In the genomic region with DNA sequence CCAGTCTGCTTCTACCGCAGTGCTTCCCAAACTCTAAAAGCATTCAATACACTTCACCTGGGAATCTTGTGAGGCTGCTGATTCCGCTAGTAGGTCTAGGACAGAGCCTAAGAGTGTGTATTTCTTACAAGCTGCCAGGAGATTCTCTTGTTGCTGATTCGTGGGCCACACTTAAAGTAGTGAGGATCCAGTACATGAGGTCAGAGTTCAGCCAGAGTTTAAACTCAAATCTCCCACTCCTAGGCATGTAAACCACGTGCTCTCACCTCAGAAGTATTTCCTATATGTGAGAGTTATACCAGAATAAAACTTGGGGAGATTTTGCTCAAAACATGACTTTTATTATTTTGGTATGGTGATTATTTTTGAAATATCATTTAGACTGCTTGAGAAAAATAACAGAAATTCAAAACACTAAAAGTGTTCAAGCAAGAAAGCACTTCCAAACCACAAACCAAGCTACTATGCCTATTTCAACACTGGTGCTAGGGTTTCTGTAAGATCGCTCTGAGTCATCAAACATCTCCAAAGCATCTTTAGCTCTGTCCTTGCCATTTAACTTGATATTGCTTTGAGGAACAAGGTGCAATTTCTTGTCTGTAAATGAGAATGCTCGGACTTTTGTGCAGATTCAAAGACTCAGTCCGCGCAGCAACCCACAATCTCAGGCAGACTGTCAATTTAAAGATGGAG, we compare ENCODE assay signal across 13 cellular contexts. TPM values are rescaled to one million over a fixed set of nuclear protein-coding genes. Genes with fewer than 3 reads are reported as not detected.
A peak's percentile ranks its signal among the peaks of the same experiment; 100 is the strongest.
DNase-seq lines count a peak whose midpoint lies in the region; ATAC-seq, FAIRE-seq and TF ChIP-seq lines count a peak whose summit lies in the region.
"Had no signal": no experiment of that assay in that cellular context is flagged by ENCODE, and none has a peak within 500 bp of the region (broad histone marks: within the 10 kb centered on the region; RNA-seq: fewer than 3 reads in every experiment).

No MANE protein-coding gene starts in this region.

- TF ChIP-seq CTCF in AG10803 (conservative IDR thresholded peaks at IDR 0.05; ENCODE audit: low read length) (no peak), KMS-11 (conservative IDR thresholded peaks at IDR 0.05; ENCODE audit: low read depth, low read length) (no peak), astrocyte of the spinal cord (IDR thresholded peaks at IDR 0.05; ENCODE audit: low read depth, low read length) (no peak), WTC11 (IDR thresholded peaks at IDR 0.05) (no peak), HepG2 (CRISPR knock-in tag; IDR thresholded peaks at IDR 0.05) (no peak), GM13976 (IDR thresholded peaks at IDR 0.05; ENCODE audit: borderline replicate concordance, control extremely low read depth, extremely low read depth, insufficient read depth, missing control alignments) (no peak)

- H3K27me3 ChIP-seq in KMS-11 (ENCODE audit: insufficient read depth, low read depth) (no peaks in the 10 kb centered on the region), mesenchymal stem cell (ENCODE audit: control insufficient read depth in 1 of 2, insufficient read depth in 1 of 2, low read length in 2 of 2) (peaks cover 0 to 5% of the 10 kb centered on the region in 2 experiments), HepG2 (ENCODE audit: control insufficient read depth in 1 of 2, insufficient read depth in 2 of 2, low read length in 2 of 2) (no peaks in the 10 kb centered on the region)

- H3K4ac ChIP-seq in mesenchymal stem cell (ENCODE audit: low read depth in 1 of 2, low read length in 2 of 2) = no peak overlapping the region

- H3K9ac ChIP-seq in KMS-11 = no peak overlapping the region
- H3K9ac ChIP-seq in mesenchymal stem cell (ENCODE audit: low read length) = peak overlapping the region; percentile 59
- no peak overlapping the region for H3K9ac ChIP-seq in HepG2 (ENCODE audit: insufficient read depth, low read depth, low read length)

- ATAC-seq in WTC11 (no peak), HepG2 (no peak)
- ATAC-seq: CD8-positive, alpha-beta T cell had no signal

- no peak overlapping the region for H4K91ac ChIP-seq in mesenchymal stem cell (ENCODE audit: low read length)

- no peaks in the 10 kb centered on the region; the same call in 1 of the 2 replicates for H3K27me3 Mint-ChIP-seq in WTC11 (ENCODE audit: low read depth)

- no peak overlapping the region for H2BK12ac ChIP-seq in mesenchymal stem cell (ENCODE audit: low read length in 2 of 2)

- H3K23ac ChIP-seq in mesenchymal stem cell (ENCODE audit: low read length in 2 of 2) = no peak overlapping the region

- WGBS in mesenchymal stem cell = 71% methylated on average over 5 of the region's 8 CpGs
- 41% methylated on average over 7 of the region's 8 CpGs for WGBS in HepG2 (ENCODE audit: low lambda C conversion rate)

- H4K20me1 ChIP-seq in KMS-11 (ENCODE audit: insufficient read depth) (no peaks in the 10 kb centered on the region), HepG2 (ENCODE audit: insufficient read depth, low read length) (no peaks in the 10 kb centered on the region)

- H3K4me3 ChIP-seq in AG10803 (ENCODE audit: low read length) (no peak overlapping the region), KMS-11 (IDR thresholded peaks at IDR 0.05; ENCODE audit: insufficient read depth, low read depth, low read length) (no peak overlapping the region), astrocyte of the spinal cord (ENCODE audit: low read depth, low read length) (no peak overlapping the region), mesenchymal stem cell (ENCODE audit: insufficient read depth in 1 of 2, low read depth in 1 of 2, low read length in 2 of 2) (peak overlapping the region in 1 of 2 experiments; percentile 43), HepG2 (replicated peaks in 1 of 3; ENCODE audit: insufficient read depth in 1 of 3, low read depth in 2 of 3, low read length in 3 of 3) (no peak overlapping the region)

- no peak for TF ChIP-seq POLR2A in HepG2 (IDR thresholded peaks at IDR 0.05; ENCODE audit: insufficient read depth in 1 of 2, low read depth in 2 of 2, low read length in 2 of 2)

- H2AK5ac ChIP-seq in mesenchymal stem cell (ENCODE audit: low read length, severe bottlenecking) = no peak overlapping the region

- H2BK120ac ChIP-seq in mesenchymal stem cell (ENCODE audit: low read depth, low read length) = no peak overlapping the region

- H3K4me1 Mint-ChIP-seq in WTC11 = no peaks in the 10 kb centered on the region

- no peak overlapping the region for H4K8ac ChIP-seq in mesenchymal stem cell (ENCODE audit: low read length)

- intact Hi-C loops in HepG2 (cut with micrococcal nuclease; ENCODE audit: unreplicated experiment) = no loop called here

- H3K79me1 ChIP-seq in mesenchymal stem cell (replicated peaks; ENCODE audit: low read length, poor library complexity, severe bottlenecking) = no peaks in the 10 kb centered on the region

- H2AFZ ChIP-seq in KMS-11 (ENCODE audit: low read depth) = 0 out of 2 replicates have a peak overlapping the region, but pooled peaks have one; percentile 3
- H2AFZ ChIP-seq in mesenchymal stem cell (ENCODE audit: low read depth, low read length) = no peak overlapping the region
- H2AFZ ChIP-seq in HepG2 (ENCODE audit: low read length) = no peak overlapping the region

- H3K4me3 Mint-ChIP-seq in WTC11 = no peak overlapping the region
- H3K4me3 Mint-ChIP-seq: CD8-positive, alpha-beta T cell had no signal

- H3K79me2 ChIP-seq in KMS-11 (ENCODE audit: insufficient read depth, low read depth) = no peaks in the 10 kb centered on the region
- no peaks in the 10 kb centered on the region for H3K79me2 ChIP-seq in HepG2 (ENCODE audit: insufficient read depth, low read length)

- H3K9me3 ChIP-seq in mesenchymal stem cell (ENCODE audit: control insufficient read depth, low read length) (no peaks in the 10 kb centered on the region), HepG2 (ENCODE audit: low read length) (no peaks in the 10 kb centered on the region)

- H2BK15ac ChIP-seq in mesenchymal stem cell (ENCODE audit: low read depth, poor library complexity, severe bottlenecking) = no peak overlapping the region

- no peak for TF ChIP-seq RAD21 in HepG2 (CRISPR knock-in tag; IDR thresholded peaks at IDR 0.05)

- POLR2A ChIA-PET in WTC11 (lab: Charles Lee) (no interaction called here), HepG2 (lab: Yijun Ruan, JAX) (no interaction called here)

- no peak overlapping the region for H3K27ac Mint-ChIP-seq in WTC11
- H3K27ac Mint-ChIP-seq: CD8-positive, alpha-beta T cell had no signal

- H3K4me2 ChIP-seq in KMS-11 (peak overlapping the region; percentile 9; the same call in 1 of the 2 replicates), mesenchymal stem cell (ENCODE audit: low read length, poor library complexity, severe bottlenecking) (no peak overlapping the region), HepG2 (ENCODE audit: low read depth, low read length) (no peak overlapping the region)

- FAIRE-seq in HepG2 (lab: Jason Lieb, UNC) = no peak

- H2BK5ac ChIP-seq in mesenchymal stem cell (ENCODE audit: low read depth, low read length, poor library complexity, severe bottlenecking) = no peak overlapping the region

- DNase-seq in AG10803 (ENCODE audit: low read depth) (peak; percentile 91), astrocyte of the spinal cord (ENCODE audit: low read depth, low spot score) (peak; percentile 84), mesenchymal stem cell (peak; percentile 82), WTC11 (ENCODE audit: low spot score) (no peak), NCI-H774 (lab: John Stamatoyannopoulos, UW) (no peak), HepG2 (ENCODE audit: low spot score) (no peak), GM13976 (ENCODE audit: low spot score) (no peak)
- DNase-seq: CD8-positive, alpha-beta T cell; KBM-7; stimulated activated CD4-positive, alpha-beta T cell treated with anti-CD3 and anti-CD28 coated beads, Interleukin-15, amount 100 ng/mL, for 24 hours; stimulated activated naive CD4-positive, alpha-beta T cell; T1000 had no signal

- H3K27ac ChIP-seq in KMS-11 (no peak overlapping the region), mesenchymal stem cell (ENCODE audit: low read length, poor library complexity, severe bottlenecking) (no peak overlapping the region), HepG2 (ENCODE audit: extremely low read length, insufficient read depth, low read length) (no peak overlapping the region)

- TF ChIP-seq EP300 in HepG2 (IDR thresholded peaks at IDR 0.05; ENCODE audit: low read depth in 2 of 2, low read length in 2 of 2) (no peak), HepG2 (CRISPR knock-in tag; IDR thresholded peaks at IDR 0.05; ENCODE audit: borderline replicate concordance) (no peak)

- H3K36me3 Mint-ChIP-seq in WTC11 = no peaks in the 10 kb centered on the region
- H3K36me3 Mint-ChIP-seq: CD8-positive, alpha-beta T cell had no signal

- peaks cover 7% of the 10 kb centered on the region; the same call in 1 of the 2 replicates for H3K9me3 Mint-ChIP-seq in WTC11
- H3K9me3 Mint-ChIP-seq: CD8-positive, alpha-beta T cell had no signal

- H3K4me1 ChIP-seq in KMS-11 (ENCODE audit: low read depth, poor library complexity, severe bottlenecking) (peaks cover 17% of the 10 kb centered on the region), mesenchymal stem cell (ENCODE audit: control insufficient read depth, insufficient read depth, low read depth, low read length) (peaks cover 4% of the 10 kb centered on the region), HepG2 (ENCODE audit: insufficient read depth, low read length) (no peaks in the 10 kb centered on the region)

- peak overlapping the region in 1 of 2 experiments; percentile 44 for H3K18ac ChIP-seq in mesenchymal stem cell (ENCODE audit: low read depth in 1 of 2, low read length in 2 of 2)

- in situ Hi-C loops in astrocyte of the spinal cord (cut with HindIII; ENCODE audit: low sequenced_read_pairs) (no loop called here), HepG2 (cut with HindIII; ENCODE audit: extremely low pct_ligation_motif_present, low pct_unique_long_range_greater_than_20kb) (no loop called here), GM13976 (cut with MboI; ENCODE audit: low sequenced_read_pairs, unreplicated experiment) (no loop called here)

- CTCF ChIA-PET in WTC11 (lab: Charles Lee) (no interaction called here), HepG2 (lab: Yijun Ruan, JAX; ENCODE audit: low intra/inter-chr PET ratio, low total read pairs) (no interaction called here)

- H3K36me3 ChIP-seq in KMS-11 (ENCODE audit: insufficient read depth) (no peaks in the 10 kb centered on the region), mesenchymal stem cell (ENCODE audit: control insufficient read depth in 1 of 2, insufficient read depth in 2 of 2, low read depth in 1 of 2, low read length in 2 of 2) (no peaks in the 10 kb centered on the region), HepG2 (replicated peaks in 1 of 2; ENCODE audit: control insufficient read depth in 1 of 2, insufficient read depth in 2 of 2, low read length in 2 of 2) (no peaks in the 10 kb centered on the region)

- no peak overlapping the region for H3K14ac ChIP-seq in mesenchymal stem cell (ENCODE audit: low read length in 2 of 2)

- BruUV-seq in HepG2 (replicated peaks; lab: Mats Ljungman, UMichigan) = no TSS peak

RNA-seq across cellular contexts. Expression of a gene that starts 59.7 kb away (rescaled TPM):
- polyA plus RNA-seq in mesenchymal stem cell (2013, experiment 1 of 2) = 0.87 TPM
- polyA plus RNA-seq in mesenchymal stem cell (2013, experiment 2 of 2) = 0.90 TPM
- total RNA-seq in WTC11 (2021) = 0.13 to 0.25 TPM in 2 of 3 replicates, not detected in the other
- total RNA-seq in HepG2 (2016; rRNA removed; fragmentation: Illumina TruSeq; extraction: Trizol) = 0.08 and 0.64 TPM in 2 replicates
- total RNA-seq in HepG2 (2016; cell fraction: cytosol; rRNA removed; fragmentation: Illumina TruSeq; extraction: Trizol; ENCODE audit: low read depth) = not detected in 2 replicates
- total RNA-seq in HepG2 (2016; cell fraction: insoluble cytoplasmic fraction; rRNA removed; fragmentation: Illumina TruSeq; extraction: Trizol) = 0.13 and 0.54 TPM in 2 replicates
- total RNA-seq in HepG2 (2016; cell fraction: membrane; rRNA removed; fragmentation: Illumina TruSeq; extraction: Trizol) = 0.14 and 0.19 TPM in 2 replicates
- 0.62 and 0.91 TPM in 2 replicates for total RNA-seq in HepG2 (2016; cell fraction: nucleus; rRNA removed; fragmentation: Illumina TruSeq; extraction: Trizol)
- 1.5 and 3.1 TPM in 2 replicates for polyA plus RNA-seq in HepG2 (2011; rRNA removed)
- 0.81 and 3.1 TPM in 2 replicates for polyA plus RNA-seq in HepG2 (2011; cell fraction: cytosol; rRNA removed)
- polyA plus RNA-seq in HepG2 (2011; cell fraction: nucleus; rRNA removed) = 0.77 and 1.3 TPM in 2 replicates
- 16.4 and 26.3 TPM in 2 replicates for polyA plus RNA-seq in HepG2 (2012)
- polyA plus RNA-seq in HepG2 (2016; cell fraction: cytosol; fragmentation: Illumina TruSeq; extraction: Trizol; ENCODE audit: low read depth) = not detected in 2 replicates
- polyA plus RNA-seq in HepG2 (2016; cell fraction: insoluble cytoplasmic fraction; fragmentation: Illumina TruSeq; extraction: Trizol; ENCODE audit: low read depth) = 0.21 and 0.51 TPM in 2 replicates
- 0.13 TPM in 2 replicates for polyA plus RNA-seq in HepG2 (2016; cell fraction: membrane; fragmentation: Illumina TruSeq; extraction: Trizol; ENCODE audit: low read depth)
- polyA plus RNA-seq in HepG2 (2016; cell fraction: nucleus; fragmentation: Illumina TruSeq; extraction: Trizol; ENCODE audit: insufficient read depth, low read depth) = 0.79 and 2.8 TPM in 2 replicates
- polyA minus RNA-seq in HepG2 (2011; rRNA and poly(A)+ RNA removed; ENCODE audit: low replicate concordance) = 2.5 TPM in 1 of 2 replicates, not detected in the other
- 1.6 and 2.6 TPM in 2 replicates for polyA minus RNA-seq in HepG2 (2011; cell fraction: cytosol; rRNA and poly(A)+ RNA removed)
- polyA minus RNA-seq in HepG2 (2011; cell fraction: nucleus; rRNA and poly(A)+ RNA removed) = 1.8 and 2.4 TPM in 2 replicates
- total RNA-seq: CD8-positive, alpha-beta T cell had no signal

Comparison
In these comparisons a context has a peak if more than half of its experiments do, and no peak if none do; other contexts are left out.
1. DNase-seq: peak in AG10803 (single experiment), astrocyte of the spinal cord (single experiment) and mesenchymal stem cell (single experiment); none in WTC11 (single experiment), NCI-H774 (single experiment), HepG2 (single experiment) and GM13976 (single experiment).